8 cellular contexts compared by ENCODE assay signal in genomic region chr19:2540251-2540645, GRCh38.
DNase-seq lines count a peak whose midpoint lies in the region; ATAC-seq and TF ChIP-seq lines count a peak whose summit lies in the region.

No MANE protein-coding gene starts in this region.

- H3K27me3 ChIP-seq in HUES64 (ENCODE audit: insufficient read depth, low read length) = no peaks in the 10 kb centered on the region

- no peak for DNase-seq in chondrocyte (ENCODE audit: low spot score)
- no peak for DNase-seq in memory B cell (ENCODE audit: low spot score in 2 of 2)
- DNase-seq in substantia nigra (lab: John Stamatoyannopoulos, UW) = no peak
- DNase-seq in mesenteric fat pad (ENCODE audit: low spot score) = no peak
- DNase-seq in NCI-H1417 treated with DMSO at 0.1 percent for 48 hours (lab: John Stamatoyannopoulos, UW) = no peak
- no peak for DNase-seq in 8988T

- no peak for TF ChIP-seq CTCF in chondrocyte (IDR thresholded peaks at IDR 0.05)

- H3K4me1 ChIP-seq in HUES64 (ENCODE audit: insufficient read depth, low read length) = peaks cover 19% of the 10 kb centered on the region

- H3K27me3 Mint-ChIP-seq in chondrocyte (ENCODE audit: low read depth) (no peaks in the 10 kb centered on the region), memory B cell (no peaks in the 10 kb centered on the region)

- no peaks in the 10 kb centered on the region for H3K36me3 Mint-ChIP-seq in chondrocyte (ENCODE audit: low read depth)
- peaks cover 7% of the 10 kb centered on the region for H3K36me3 Mint-ChIP-seq in memory B cell

- H3K36me3 ChIP-seq in HUES64 (ENCODE audit: insufficient read depth, low read length) = no peaks in the 10 kb centered on the region

- H3K9me3 Mint-ChIP-seq in chondrocyte (ENCODE audit: low read depth) = no peaks in the 10 kb centered on the region
- H3K9me3 Mint-ChIP-seq in memory B cell = no peaks in the 10 kb centered on the region

- peaks cover 67% of the 10 kb centered on the region for H3K4me1 Mint-ChIP-seq in chondrocyte (ENCODE audit: low read depth)
- peaks cover 16% of the 10 kb centered on the region for H3K4me1 Mint-ChIP-seq in memory B cell

- no peaks in the 10 kb centered on the region for H3K9me3 ChIP-seq in HUES64 (ENCODE audit: insufficient read depth, low read depth, low read length)

- H3K27ac Mint-ChIP-seq in chondrocyte (ENCODE audit: unreplicated experiment) = peak overlapping the region; percentile 100
- H3K27ac Mint-ChIP-seq in memory B cell = peak overlapping the region; percentile 55

- H3K4me3 Mint-ChIP-seq in chondrocyte (ENCODE audit: unreplicated experiment) = peak overlapping the region; percentile 33
- H3K4me3 Mint-ChIP-seq in memory B cell = no peak overlapping the region

- H3K4me3 ChIP-seq in HUES64 (ENCODE audit: low read length) = 0 out of 2 replicates have a peak overlapping the region, but pooled peaks have one; percentile 3

- WGBS in HUES64 = 71% methylated on average over 12 of the region's 12 CpGs

- peak overlapping the region; percentile 99 for H3K27ac ChIP-seq in HUES64 (ENCODE audit: low read depth, low read length)
- peak overlapping the region; percentile 38 for H3K27ac ChIP-seq in substantia nigra (ENCODE audit: low read depth, low read length, poor library complexity, severe bottlenecking)

- peak overlapping the region; percentile 18 for H3K9ac ChIP-seq in HUES64 (ENCODE audit: low read depth, low read length)

- ATAC-seq in memory B cell (ENCODE audit: low read depth) (no peak), HG03159 (IDR thresholded peaks at IDR 0.05; ENCODE audit: unreplicated experiment) (no peak)
